ENCODE assay signal across 10 cellular contexts in genomic region chr1:12088607-12089006, GRCh38.
A peak's percentile ranks its signal among the peaks of the same experiment; 100 is the strongest.
DNase-seq lines count a peak whose midpoint lies in the region; ATAC-seq and TF ChIP-seq lines count a peak whose summit lies in the region.
"Had no signal": no experiment of that assay in that cellular context is flagged by ENCODE, and none has a peak within 500 bp of the region (broad histone marks: within the 10 kb centered on the region; RNA-seq: fewer than 3 reads in every experiment).

No MANE protein-coding gene starts in this region.

- peaks cover 4% of the 10 kb centered on the region for H3K36me3 Mint-ChIP-seq in effector memory CD8-positive, alpha-beta T cell (ENCODE audit: insufficient read depth)

- in situ Hi-C loops in ACHN (cut with HindIII; ENCODE audit: low pct_ligation_motif_present, low pct_unique_long_range_greater_than_20kb, low sequenced_read_pairs), result no loop called here

- no peak overlapping the region for H2AFZ ChIP-seq in Loucy (ENCODE audit: low read length)

- H3K9me3 ChIP-seq in BLaER1 (no peaks in the 10 kb centered on the region), Loucy (ENCODE audit: insufficient read depth, low read depth, low read length) (no peaks in the 10 kb centered on the region)

- peaks cover 2 to 8% of the 10 kb centered on the region in 2 donors for H3K9me3 Mint-ChIP-seq in effector memory CD8-positive, alpha-beta T cell

- H3K9me2 ChIP-seq in Loucy (replicated peaks; ENCODE audit: low read depth, low read length), result no peaks in the 10 kb centered on the region

- no peaks in the 10 kb centered on the region for H3K27me3 Mint-ChIP-seq in effector memory CD8-positive, alpha-beta T cell

- H3K4me3 ChIP-seq in BLaER1 (peak overlapping the region; percentile 31), Loucy (ENCODE audit: low read length, poor library complexity, severe bottlenecking) (peak overlapping the region; percentile 55)

- peak; percentile 7 to 16 for DNase-seq in activated CD8-positive, alpha-beta memory T cell treated with anti-CD3 and anti-CD28 coated beads for 4 hours (ENCODE audit: low read depth in 2 of 2)
- peak; percentile 9 to 30 (median 29) for DNase-seq in effector memory CD8-positive, alpha-beta T cell
- DNase-seq in MV-4-11 (lab: John Stamatoyannopoulos, UW) (no peak), NCI-H2029 treated with DMSO at 0.1 percent for 48 hours (lab: John Stamatoyannopoulos, UW) (no peak), ACHN (no peak)
- DNase-seq: IMR-90, NCI-H345 had no signal

- peaks cover 42 to 48% of the 10 kb centered on the region in 2 donors for H3K4me1 Mint-ChIP-seq in effector memory CD8-positive, alpha-beta T cell (ENCODE audit: low read depth in 2 of 2)

- peak overlapping the region; percentile 92 to 94 for H3K27ac Mint-ChIP-seq in effector memory CD8-positive, alpha-beta T cell

- H3K4me1 ChIP-seq in BLaER1, result peaks cover 60% of the 10 kb centered on the region
- peaks cover 27% of the 10 kb centered on the region for H3K4me1 ChIP-seq in Loucy (ENCODE audit: insufficient read depth, low read length, poor library complexity, severe bottlenecking)

- H3K4me2 ChIP-seq in BLaER1, result peak overlapping the region; percentile 88
- peak overlapping the region; percentile 77 for H3K4me2 ChIP-seq in Loucy (ENCODE audit: low read depth, low read length, poor library complexity, severe bottlenecking)

- H4K20me1 ChIP-seq in BLaER1 (peaks cover 5% of the 10 kb centered on the region; the same call in 1 of the 2 replicates), Loucy (ENCODE audit: insufficient read depth, low read length, poor library complexity, severe bottlenecking) (no peaks in the 10 kb centered on the region)

- peak overlapping the region; percentile 89 for H3K27ac ChIP-seq in BLaER1

- H3K79me2 ChIP-seq in Loucy (ENCODE audit: insufficient read depth, low read length), result no peaks in the 10 kb centered on the region

- peak overlapping the region; percentile 68 for H3K9ac ChIP-seq in BLaER1
- H3K9ac ChIP-seq in Loucy (ENCODE audit: low read depth, low read length, poor library complexity, severe bottlenecking), result peak overlapping the region; percentile 32

- H3K36me3 ChIP-seq in BLaER1 (peaks cover 24% of the 10 kb centered on the region), Loucy (ENCODE audit: insufficient read depth, low read length) (no peaks in the 10 kb centered on the region)

- peak overlapping the region; percentile 78 to 79 for H3K4me3 Mint-ChIP-seq in effector memory CD8-positive, alpha-beta T cell

- peaks cover 12% of the 10 kb centered on the region for H3F3A ChIP-seq in Loucy (ENCODE audit: low read depth)

- TF ChIP-seq CTCF in Loucy (conservative IDR thresholded peaks at IDR 0.05; ENCODE audit: low read length), result no peak

- no peaks in the 10 kb centered on the region for H3K27me3 ChIP-seq in BLaER1
- peaks cover 5% of the 10 kb centered on the region for H3K27me3 ChIP-seq in Loucy (ENCODE audit: insufficient read depth, low read length, poor library complexity, severe bottlenecking)

- peak; percentile 61 for ATAC-seq in effector memory CD8-positive, alpha-beta T cell (replicated peaks)
- no peak for ATAC-seq in HG03439 (IDR thresholded peaks at IDR 0.05; ENCODE audit: unreplicated experiment)

Comparison
In these comparisons a context has a peak if more than half of its experiments do, and no peak if none do; other contexts are left out.
1. DNase-seq: peak in activated CD8-positive, alpha-beta memory T cell treated with anti-CD3 and anti-CD28 coated beads for 4 hours (2 of 2) and effector memory CD8-positive, alpha-beta T cell (3 of 3); none in MV-4-11 (single experiment), NCI-H2029 treated with DMSO at 0.1 percent for 48 hours (single experiment) and ACHN (single experiment).